2 cellular contexts compared by ENCODE assay signal in the genomic region with DNA sequence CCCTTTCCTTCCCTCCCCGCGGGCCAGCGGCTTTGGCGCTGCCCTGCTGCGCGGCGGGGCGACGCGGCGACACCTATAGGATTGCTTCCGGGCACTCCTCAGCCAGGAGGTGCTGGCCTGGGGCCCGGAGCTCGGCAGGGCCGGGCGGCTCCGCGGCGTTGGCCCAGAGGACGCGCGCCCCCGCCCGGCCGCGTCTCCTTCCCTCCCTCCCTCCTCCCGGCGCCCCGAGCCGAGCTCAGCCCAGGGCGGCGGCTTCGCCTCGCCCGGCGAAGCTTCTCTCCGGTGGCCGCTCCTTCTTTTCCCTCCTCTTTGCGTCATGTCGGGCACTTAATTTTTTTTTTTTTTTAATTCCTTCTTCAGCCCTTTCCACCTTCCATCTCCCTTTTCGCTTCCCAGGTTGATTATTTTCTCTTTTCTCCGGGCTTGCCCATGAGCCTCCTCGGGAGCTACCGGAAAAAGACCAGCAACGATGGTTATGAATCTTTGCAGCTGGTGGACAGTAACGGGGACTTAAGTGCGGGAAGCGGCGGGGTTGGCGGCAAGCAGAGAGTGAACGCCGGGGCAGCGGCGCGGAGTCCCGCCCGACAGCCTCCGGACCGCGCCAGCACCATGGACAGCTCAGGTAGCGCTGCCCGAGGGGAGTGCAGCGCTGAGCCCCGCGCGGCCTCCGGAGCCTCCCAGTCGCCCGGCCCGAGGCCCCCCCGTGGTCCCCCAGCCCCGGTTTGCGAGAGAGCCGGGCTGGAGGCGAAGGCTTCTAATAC.
A peak's percentile ranks its signal among the peaks of the same experiment; 100 is the strongest.
TF ChIP-seq lines count a peak whose summit lies in the region.

Gene DNAJC6 (plus strand): TSS at position 227 of the 761 bp plus-strand sequence. CDS start 203 bp downstream, at position 430.

TF ChIP-seq in HEK293, 187 proteins besides CTCF, POLR2A, EP300 and RAD21 (continued from another document and continues in another):
- TF ChIP-seq ZNF202 (tag by site-specific recombination; IDR thresholded peaks at IDR 0.05; ENCODE audit: borderline replicate concordance): no peak
- TF ChIP-seq, protein P1, sequence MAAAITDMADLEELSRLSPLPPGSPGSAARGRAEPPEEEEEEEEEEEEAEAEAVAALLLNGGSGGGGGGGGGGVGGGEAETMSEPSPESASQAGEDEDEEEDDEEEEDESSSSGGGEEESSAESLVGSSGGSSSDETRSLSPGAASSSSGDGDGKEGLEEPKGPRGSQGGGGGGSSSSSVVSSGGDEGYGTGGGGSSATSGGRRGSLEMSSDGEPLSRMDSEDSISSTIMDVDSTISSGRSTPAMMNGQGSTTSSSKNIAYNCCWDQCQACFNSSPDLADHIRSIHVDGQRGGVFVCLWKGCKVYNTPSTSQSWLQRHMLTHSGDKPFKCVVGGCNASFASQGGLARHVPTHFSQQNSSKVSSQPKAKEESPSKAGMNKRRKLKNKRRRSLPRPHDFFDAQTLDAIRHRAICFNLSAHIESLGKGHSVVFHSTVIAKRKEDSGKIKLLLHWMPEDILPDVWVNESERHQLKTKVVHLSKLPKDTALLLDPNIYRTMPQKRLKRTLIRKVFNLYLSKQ (tag by site-specific recombination; IDR thresholded peaks at IDR 0.05; ENCODE audit: borderline replicate concordance): no peak
- TF ChIP-seq, protein P2, sequence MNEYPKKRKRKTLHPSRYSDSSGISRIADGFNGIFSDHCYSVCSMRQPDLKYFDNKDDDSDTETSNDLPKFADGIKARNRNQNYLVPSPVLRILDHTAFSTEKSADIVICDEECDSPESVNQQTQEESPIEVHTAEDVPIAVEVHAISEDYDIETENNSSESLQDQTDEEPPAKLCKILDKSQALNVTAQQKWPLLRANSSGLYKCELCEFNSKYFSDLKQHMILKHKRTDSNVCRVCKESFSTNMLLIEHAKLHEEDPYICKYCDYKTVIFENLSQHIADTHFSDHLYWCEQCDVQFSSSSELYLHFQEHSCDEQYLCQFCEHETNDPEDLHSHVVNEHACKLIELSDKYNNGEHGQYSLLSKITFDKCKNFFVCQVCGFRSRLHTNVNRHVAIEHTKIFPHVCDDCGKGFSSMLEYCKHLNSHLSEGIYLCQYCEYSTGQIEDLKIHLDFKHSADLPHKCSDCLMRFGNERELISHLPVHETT (tag by site-specific recombination; IDR thresholded peaks at IDR 0.05): no peak
- no peak for TF ChIP-seq ZNF830 (tag by site-specific recombination; IDR thresholded peaks at IDR 0.05; ENCODE audit: low read depth)
- peak; percentile 83; the same call in 1 of the 2 replicates for TF ChIP-seq ZNF394 (tag by site-specific recombination; IDR thresholded peaks at IDR 0.05; ENCODE audit: borderline replicate concordance)
- no peak for TF ChIP-seq ZBTB21 (tag by site-specific recombination; IDR thresholded peaks at IDR 0.05)
- 0 out of 2 replicates have a peak, but pooled peaks have one; percentile 60 for TF ChIP-seq ZNF76 (tag by site-specific recombination; IDR thresholded peaks at IDR 0.05; ENCODE audit: borderline replicate concordance, low read depth)
- no peak for TF ChIP-seq ZNF571 (tag by site-specific recombination; IDR thresholded peaks at IDR 0.05)
- TF ChIP-seq KLF17 (tag by site-specific recombination; IDR thresholded peaks at IDR 0.05): 0 out of 2 replicates have a peak, but pooled peaks have one; percentile 20
- no peak for TF ChIP-seq ZNF114 (tag by site-specific recombination; IDR thresholded peaks at IDR 0.05)
- TF ChIP-seq, protein P3, sequence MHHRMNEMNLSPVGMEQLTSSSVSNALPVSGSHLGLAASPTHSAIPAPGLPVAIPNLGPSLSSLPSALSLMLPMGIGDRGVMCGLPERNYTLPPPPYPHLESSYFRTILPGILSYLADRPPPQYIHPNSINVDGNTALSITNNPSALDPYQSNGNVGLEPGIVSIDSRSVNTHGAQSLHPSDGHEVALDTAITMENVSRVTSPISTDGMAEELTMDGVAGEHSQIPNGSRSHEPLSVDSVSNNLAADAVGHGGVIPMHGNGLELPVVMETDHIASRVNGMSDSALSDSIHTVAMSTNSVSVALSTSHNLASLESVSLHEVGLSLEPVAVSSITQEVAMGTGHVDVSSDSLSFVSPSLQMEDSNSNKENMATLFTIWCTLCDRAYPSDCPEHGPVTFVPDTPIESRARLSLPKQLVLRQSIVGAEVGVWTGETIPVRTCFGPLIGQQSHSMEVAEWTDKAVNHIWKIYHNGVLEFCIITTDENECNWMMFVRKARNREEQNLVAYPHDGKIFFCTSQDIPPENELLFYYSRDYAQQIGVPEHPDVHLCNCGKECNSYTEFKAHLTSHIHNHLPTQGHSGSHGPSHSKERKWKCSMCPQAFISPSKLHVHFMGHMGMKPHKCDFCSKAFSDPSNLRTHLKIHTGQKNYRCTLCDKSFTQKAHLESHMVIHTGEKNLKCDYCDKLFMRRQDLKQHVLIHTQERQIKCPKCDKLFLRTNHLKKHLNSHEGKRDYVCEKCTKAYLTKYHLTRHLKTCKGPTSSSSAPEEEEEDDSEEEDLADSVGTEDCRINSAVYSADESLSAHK (tag by site-specific recombination; IDR thresholded peaks at IDR 0.05): no peak
- no peak for TF ChIP-seq REPIN1 (tag by site-specific recombination; IDR thresholded peaks at IDR 0.05; ENCODE audit: low read depth)
- TF ChIP-seq KLF1 (tag by site-specific recombination; IDR thresholded peaks at IDR 0.05): peak; percentile 69
- TF ChIP-seq WT1 (tag by site-specific recombination; IDR thresholded peaks at IDR 0.05): no peak; the same call in none of the 2 replicates
- no peak; the same call in 1 of the 2 replicates for TF ChIP-seq ZNF433 (tag by site-specific recombination; IDR thresholded peaks at IDR 0.05; ENCODE audit: low read depth)
- no peak for TF ChIP-seq HOXD13 (CRISPR knock-in tag; IDR thresholded peaks at IDR 0.05; ENCODE audit: borderline replicate concordance)
- TF ChIP-seq, protein P4, sequence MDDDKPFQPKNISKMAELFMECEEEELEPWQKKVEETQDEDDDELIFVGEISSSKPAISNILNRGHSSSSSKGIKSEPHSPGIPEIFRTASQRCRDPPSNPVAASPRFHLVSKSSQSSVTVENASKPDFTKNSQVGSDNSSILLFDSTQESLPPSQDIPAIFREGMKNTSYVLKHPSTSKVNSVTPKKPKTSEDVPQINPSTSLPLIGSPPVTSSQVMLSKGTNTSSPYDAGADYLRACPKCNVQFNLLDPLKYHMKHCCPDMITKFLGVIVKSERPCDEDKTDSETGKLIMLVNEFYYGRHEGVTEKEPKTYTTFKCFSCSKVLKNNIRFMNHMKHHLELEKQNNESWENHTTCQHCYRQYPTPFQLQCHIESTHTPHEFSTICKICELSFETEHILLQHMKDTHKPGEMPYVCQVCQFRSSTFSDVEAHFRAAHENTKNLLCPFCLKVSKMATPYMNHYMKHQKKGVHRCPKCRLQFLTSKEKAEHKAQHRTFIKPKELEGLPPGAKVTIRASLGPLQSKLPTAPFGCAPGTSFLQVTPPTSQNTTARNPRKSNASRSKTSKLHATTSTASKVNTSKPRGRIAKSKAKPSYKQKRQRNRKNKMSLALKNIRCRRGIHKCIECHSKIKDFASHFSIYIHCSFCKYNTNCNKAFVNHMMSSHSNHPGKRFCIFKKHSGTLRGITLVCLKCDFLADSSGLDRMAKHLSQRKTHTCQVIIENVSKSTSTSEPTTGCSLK (tag by site-specific recombination; IDR thresholded peaks at IDR 0.05): no peak

TF ChIP-seq in HepG2, 621 proteins besides CTCF, POLR2A, EP300 and RAD21 (continued from another document and continues in another):
- TF ChIP-seq ARNT2 (CRISPR knock-in tag; IDR thresholded peaks at IDR 0.05; ENCODE audit: low read depth): peak; percentile 94
- 0 out of 2 replicates have a peak, but pooled peaks have one; percentile 77 for TF ChIP-seq ZFP36L2 (CRISPR knock-in tag; IDR thresholded peaks at IDR 0.05)
- no peak for TF ChIP-seq ZNF562 (CRISPR knock-in tag; IDR thresholded peaks at IDR 0.05; ENCODE audit: borderline replicate concordance)
- 0 out of 2 replicates have a peak, but pooled peaks have one; percentile 33 for TF ChIP-seq REPIN1 (CRISPR knock-in tag; IDR thresholded peaks at IDR 0.05; ENCODE audit: borderline replicate concordance, low read depth)
- TF ChIP-seq ZNF652 (CRISPR knock-in tag; IDR thresholded peaks at IDR 0.05; ENCODE audit: borderline replicate concordance, low read depth): no peak
- TF ChIP-seq LBX2 (CRISPR knock-in tag; IDR thresholded peaks at IDR 0.05; ENCODE audit: borderline replicate concordance): peak; percentile 80; the same call in 1 of the 2 replicates
- TF ChIP-seq ZFP1 (CRISPR knock-in tag; IDR thresholded peaks at IDR 0.05): peak; percentile 50; the same call in 1 of the 2 replicates
- peak; percentile 94 for TF ChIP-seq ZBTB43 (CRISPR knock-in tag; conservative IDR thresholded peaks at IDR 0.05)
- TF ChIP-seq SP4 (CRISPR knock-in tag; IDR thresholded peaks at IDR 0.05): peak; percentile 58; the same call in 1 of the 2 replicates
- TF ChIP-seq DNMT3B (CRISPR knock-in tag; conservative IDR thresholded peaks at IDR 0.05): peak; percentile 96
- peak; percentile 92 for TF ChIP-seq ZNF564 (CRISPR knock-in tag; IDR thresholded peaks at IDR 0.05)
- TF ChIP-seq HMG20A (CRISPR knock-in tag; IDR thresholded peaks at IDR 0.05; ENCODE audit: borderline replicate concordance): peak; percentile 39; the same call in 1 of the 2 replicates
- no peak for TF ChIP-seq PBX2 (CRISPR knock-in tag; IDR thresholded peaks at IDR 0.05)
- no peak for TF ChIP-seq ZHX2 (IDR thresholded peaks at IDR 0.05; ENCODE audit: low read depth)
- peak; percentile 92 for TF ChIP-seq ZHX2 (CRISPR knock-in tag; IDR thresholded peaks at IDR 0.05; ENCODE audit: borderline replicate concordance)
- no peak for TF ChIP-seq ZNF703 (CRISPR knock-in tag; IDR thresholded peaks at IDR 0.05; ENCODE audit: borderline replicate concordance)
- peak; percentile 97 for TF ChIP-seq KDM5B (CRISPR knock-in tag; IDR thresholded peaks at IDR 0.05; ENCODE audit: borderline replicate concordance)
- TF ChIP-seq BHLHE40 (IDR thresholded peaks at IDR 0.05; ENCODE audit: low read length): no peak
- no peak for TF ChIP-seq U2AF2 (IDR thresholded peaks at IDR 0.05; ENCODE audit: low read depth, low read length)
- no peak for TF ChIP-seq KDM5A (IDR thresholded peaks at IDR 0.05; ENCODE audit: borderline replicate concordance, low read length)
- TF ChIP-seq SRY (CRISPR knock-in tag; IDR thresholded peaks at IDR 0.05): peak; percentile 98
